ENCODE assay signal across 8 cellular contexts in the genomic region with DNA sequence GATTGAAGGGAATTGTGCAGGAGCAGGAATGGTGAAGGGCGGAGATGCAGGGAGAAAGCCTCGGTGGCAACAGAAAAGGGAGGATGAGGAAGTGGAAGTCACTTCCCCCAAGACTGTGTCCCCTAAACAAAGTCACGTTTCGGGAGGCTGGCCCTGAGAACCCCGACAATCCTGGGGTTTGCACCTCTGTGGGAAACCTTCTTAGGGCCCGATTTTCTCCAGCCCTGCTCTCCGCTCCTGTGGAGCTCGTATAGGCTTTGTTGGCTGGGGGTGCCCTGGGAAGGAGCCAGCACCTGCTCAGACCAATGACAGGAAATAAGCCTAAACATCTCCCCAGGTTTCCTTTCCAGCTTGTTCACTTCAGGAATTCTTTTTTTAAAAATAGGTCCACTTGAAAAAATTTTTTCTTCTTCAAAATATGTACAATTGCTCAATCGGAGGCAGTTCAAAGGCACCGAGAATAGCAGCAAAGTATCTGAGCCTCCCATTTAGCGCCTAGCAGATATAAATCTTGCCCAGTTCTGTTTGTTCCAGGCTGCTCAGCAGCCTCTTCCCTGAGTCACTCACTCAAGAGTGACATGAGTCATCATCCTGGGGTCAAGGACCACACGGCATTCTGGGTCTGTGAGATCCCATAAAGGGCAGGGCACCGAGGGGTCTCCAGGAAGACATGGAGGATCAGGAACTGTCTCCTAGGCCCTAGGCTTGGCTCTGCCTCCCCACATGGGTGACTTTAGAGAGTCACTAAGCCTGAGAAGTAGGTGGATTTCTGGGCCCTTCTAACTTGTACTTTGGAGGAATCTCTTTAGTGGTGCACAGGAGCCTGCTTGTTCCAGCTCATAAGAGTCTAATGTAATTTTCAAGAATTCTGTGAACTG. TPM values are rescaled to one million over a fixed set of nuclear protein-coding genes. Genes with fewer than 3 reads are reported as not detected.
DNase-seq lines count a peak whose midpoint lies in the region; ATAC-seq and TF ChIP-seq lines count a peak whose summit lies in the region.

No MANE protein-coding gene starts in this region.

- DNase-seq in A172 (ENCODE audit: low spot score) (peak; percentile 78), HFFc6 (peak; percentile 97), astrocyte of the hippocampus (ENCODE audit: low read depth, low spot score) (peak; percentile 80), lung (ENCODE audit: low spot score) (peak; percentile 77), ureter (ENCODE audit: low spot score) (peak; percentile 72), H7 (no peak)

- H3K27me3 Mint-ChIP-seq in HFFc6 (ENCODE audit: insufficient read depth) = peaks cover 10% of the 10 kb centered on the region

- H3K4me1 Mint-ChIP-seq in HFFc6 (ENCODE audit: low read depth) = peaks cover 83% of the 10 kb centered on the region

- H3K36me3 Mint-ChIP-seq in HFFc6 (ENCODE audit: low read depth) = peaks cover 20% of the 10 kb centered on the region

- peak overlapping the region; percentile 43 for H3K4me3 Mint-ChIP-seq in HFFc6

- no peaks in the 10 kb centered on the region for H3K9me3 Mint-ChIP-seq in HFFc6

- 19 to 32% methylated on average over 13 of the region's 13 CpGs for WGBS in lung, 2 donors

- ATAC-seq in lung (ENCODE audit: insufficient read depth, low FRiP score) (peak; percentile 79), GM19395 (IDR thresholded peaks at IDR 0.05; ENCODE audit: unreplicated experiment) (no peak), GM18502 (IDR thresholded peaks at IDR 0.05; ENCODE audit: poor library complexity, unreplicated experiment) (no peak)

- no peaks in the 10 kb centered on the region for H3K9me3 ChIP-seq in lung (ENCODE audit: control insufficient read depth in 2 of 2, insufficient read depth in 1 of 2, low read length in 1 of 2)

- peaks cover 0 to 36% of the 10 kb centered on the region in 2 donors for H3K4me1 ChIP-seq in lung (ENCODE audit: control insufficient read depth in 2 of 2, insufficient read depth in 2 of 2, low read length in 2 of 2)

- H3K27ac ChIP-seq in lung (ENCODE audit: low read depth in 1 of 2, low read length in 1 of 2) = peak overlapping the region; percentile 24 to 92

- H3K4me3 ChIP-seq in lung = no peak overlapping the region
- no peak overlapping the region for H3K4me3 ChIP-seq in H7 (ENCODE audit: insufficient read depth, low read depth, low read length)

- H3K27me3 ChIP-seq in lung (ENCODE audit: control insufficient read depth, insufficient read depth) (no peaks in the 10 kb centered on the region), H7 (ENCODE audit: control insufficient read depth, insufficient read depth, low read length) (no peaks in the 10 kb centered on the region)

- peak overlapping the region; percentile 97 for H3K27ac Mint-ChIP-seq in HFFc6

- H3K36me3 ChIP-seq in lung (ENCODE audit: control insufficient read depth in 2 of 2, insufficient read depth in 2 of 2, low read length in 2 of 2) (no peaks in the 10 kb centered on the region), H7 (replicated peaks; ENCODE audit: control insufficient read depth, insufficient read depth, low read length) (no peaks in the 10 kb centered on the region)

- TF ChIP-seq CTCF in HFFc6 (IDR thresholded peaks at IDR 0.05) (no peak), lung (IDR thresholded peaks at IDR 0.05; ENCODE audit: control extremely low read depth, extremely low read depth) (no peak)

RNA-seq across cellular contexts. Expression of gene IRAG1, which starts 34.0 kb away (rescaled TPM):
- not detected in 2 replicates for total RNA-seq in A172 (2014; rRNA removed; shearing (Covaris generic))
- 10 to 100 TPM; 35.5 to 73.3 (median 38.2) TPM for total RNA-seq in HFFc6 (2021; fragmentation: NEBNext Ultra II Directional; extraction: Animal tissue kit (Norgen Biotek cat#: 25700))
- total RNA-seq in lung (10 to 100 TPM; 16.1 to 17.0 TPM), ureter (75.5 TPM)
- 10 to 100 TPM in 1 of 2 donors, 1 to 10 TPM in 1; 2.8 to 10.4 TPM for polyA plus RNA-seq in lung
- 3.0 and 4.5 TPM in 2 replicates for total RNA-seq in H7 (2014; rRNA removed; shearing (Covaris generic))
